Comparison of ENCODE assay signal across 7 cellular contexts in the genomic region with DNA sequence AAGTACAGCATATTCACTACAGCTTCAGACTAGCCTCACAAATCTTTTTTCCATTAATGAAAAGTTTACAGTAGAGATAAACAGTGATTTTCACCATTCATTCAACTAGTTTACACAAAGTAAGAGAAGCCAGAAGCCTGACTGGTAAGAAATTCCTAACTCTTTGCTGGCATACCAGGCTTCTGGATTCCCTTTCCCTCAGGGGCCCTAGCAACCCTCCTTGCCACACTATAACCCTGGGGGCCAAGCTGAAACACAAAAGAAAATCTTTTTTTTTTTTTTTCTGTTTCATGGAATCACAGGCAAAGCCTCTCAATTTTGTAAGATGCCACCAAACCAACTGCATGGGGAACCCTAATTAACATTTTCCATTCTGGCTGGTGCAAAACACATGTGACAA.
"Had no signal": no experiment of that assay in that cellular context is flagged by ENCODE, and none has a peak within 500 bp of the region (broad histone marks: within the 10 kb centered on the region; RNA-seq: fewer than 3 reads in every experiment).

No MANE protein-coding gene starts in this region.

- H2AFZ ChIP-seq: GM23338 had no signal

- DNase-seq: H9, HCEC 1CT, KG1 had no signal

- H3K4me3 ChIP-seq: GM23338, K562 had no signal

- H3K27ac Mint-ChIP-seq: GM23338, H9 had no signal

- H3K4me1 Mint-ChIP-seq: GM23338 had no signal

- H3K4me2 ChIP-seq: GM23338 had no signal

- H3K4me3 Mint-ChIP-seq: GM23338, H9 had no signal

- ATAC-seq: GM23338, HepG2, K562 had no signal

- H3K27ac ChIP-seq: HL-60 had no signal
